Comparison of ENCODE assay signal across 16 cellular contexts in the genomic region with DNA sequence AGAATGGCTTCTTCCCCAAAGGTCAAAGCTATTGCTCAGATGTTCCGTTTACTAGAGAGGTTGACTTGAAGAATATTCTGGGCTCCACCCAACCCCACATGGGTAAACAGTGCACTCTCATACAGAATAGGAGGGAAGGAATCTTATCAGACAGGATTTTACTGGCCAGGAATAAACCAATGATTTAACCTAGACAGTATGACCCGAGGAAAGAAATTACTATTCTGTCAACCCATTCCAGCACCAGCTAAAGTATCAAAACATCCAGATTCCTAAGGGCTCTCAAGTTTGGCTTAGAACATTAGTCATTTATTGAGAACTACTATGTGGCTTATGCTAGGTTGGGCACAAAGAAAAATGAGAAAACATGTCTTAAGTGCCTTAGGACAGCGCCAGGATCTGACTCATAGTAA.
DNase-seq lines count a peak whose midpoint lies in the region; ATAC-seq and TF ChIP-seq lines count a peak whose summit lies in the region.
"Had no signal": no experiment of that assay in that cellular context is flagged by ENCODE, and none has a peak within 500 bp of the region (broad histone marks: within the 10 kb centered on the region; RNA-seq: fewer than 3 reads in every experiment).

No MANE protein-coding gene starts in this region.

- no peaks in the 10 kb centered on the region for H3K79me2 ChIP-seq in OCI-LY7 (ENCODE audit: insufficient read depth, low read depth, low read length)

- no peak overlapping the region for H3K4me2 ChIP-seq in OCI-LY7 (ENCODE audit: low read length)

- POLR2A ChIA-PET in OCI-LY7 (lab: Charles Lee): no interaction called here
- POLR2A ChIA-PET in activated CD4-positive, alpha-beta T cell treated with anti-CD3 and anti-CD28 coated beads for 36 hours (lab: Charles Lee): no interaction called here

- no peak for TF ChIP-seq CTCF in AG09319 (IDR thresholded peaks at IDR 0.05; ENCODE audit: low read depth, low read length)
- no peak for TF ChIP-seq CTCF in lower lobe of right lung (IDR thresholded peaks at IDR 0.05)
- TF ChIP-seq CTCF in OCI-LY7 (conservative IDR thresholded peaks at IDR 0.05; ENCODE audit: low read length): no peak

- H3K4me1 ChIP-seq in lower lobe of right lung: peaks cover 10% of the 10 kb centered on the region
- no peaks in the 10 kb centered on the region for H3K4me1 ChIP-seq in OCI-LY7 (ENCODE audit: insufficient read depth, low read length, poor library complexity, severe bottlenecking)
- H3K4me1 ChIP-seq: prostate gland, uterus had no signal

- no peak overlapping the region for H3K4me3 ChIP-seq in lower lobe of right lung
- no peak overlapping the region for H3K4me3 ChIP-seq in OCI-LY7 (ENCODE audit: low read depth, low read length, poor library complexity, severe bottlenecking)
- H3K4me3 ChIP-seq: GM12878, prostate gland, uterus had no signal

- H3K4me3 Mint-ChIP-seq in stimulated activated memory B cell treated with anti-CD40 and anti-IgM and Interleukin-4, amounts not matched to agents 10 μg/mL and 1 μg/mL and 100 μg/mL, for 72 hours: no peak overlapping the region
- no peak overlapping the region for H3K4me3 Mint-ChIP-seq in activated CD4-positive, alpha-beta T cell treated with anti-CD3 and anti-CD28 coated beads for 36 hours

- no peaks in the 10 kb centered on the region for H3K4me1 Mint-ChIP-seq in stimulated activated memory B cell treated with anti-CD40 and anti-IgM and Interleukin-4, amounts not matched to agents 10 μg/mL and 1 μg/mL and 100 μg/mL, for 72 hours
- no peaks in the 10 kb centered on the region for H3K4me1 Mint-ChIP-seq in activated CD4-positive, alpha-beta T cell treated with anti-CD3 and anti-CD28 coated beads for 36 hours

- H3K27ac ChIP-seq in lower lobe of right lung: no peak overlapping the region
- no peak overlapping the region for H3K27ac ChIP-seq in OCI-LY7 (ENCODE audit: low read depth, low read length, poor library complexity, severe bottlenecking)
- H3K27ac ChIP-seq: prostate gland, uterus had no signal

- no peaks in the 10 kb centered on the region for H3K36me3 ChIP-seq in lower lobe of right lung
- H3K36me3 ChIP-seq in OCI-LY7 (ENCODE audit: insufficient read depth, low read length): no peaks in the 10 kb centered on the region
- H3K36me3 ChIP-seq: prostate gland, uterus had no signal

- H3K27me3 ChIP-seq in lower lobe of right lung (ENCODE audit: low read depth): no peaks in the 10 kb centered on the region
- H3K27me3 ChIP-seq: uterus had no signal

- no TSS peak for BruUV-seq in OCI-LY7 (replicated peaks; lab: Mats Ljungman, UMichigan)

- H3K9me3 Mint-ChIP-seq in stimulated activated memory B cell treated with anti-CD40 and anti-IgM and Interleukin-4, amounts not matched to agents 10 μg/mL and 1 μg/mL and 100 μg/mL, for 72 hours: no peaks in the 10 kb centered on the region
- H3K9me3 Mint-ChIP-seq in activated CD4-positive, alpha-beta T cell treated with anti-CD3 and anti-CD28 coated beads for 36 hours (ENCODE audit: low read depth): peaks cover 2% of the 10 kb centered on the region

- intact Hi-C loops in lower lobe of right lung (cut with DNase I) (no loop called here), OCI-LY7 (cut with micrococcal nuclease; ENCODE audit: unreplicated experiment) (no loop called here)
- intact Hi-C loops in activated CD4-positive, alpha-beta T cell treated with anti-CD3 and anti-CD28 coated beads for 36 hours (cut with DNase I, micrococcal nuclease): no loop called here

- H2AFZ ChIP-seq in OCI-LY7 (ENCODE audit: low read length): no peak overlapping the region

- CTCF ChIA-PET in OCI-LY7 (lab: Charles Lee; ENCODE audit: unreplicated experiment): no interaction called here
- CTCF ChIA-PET in activated CD4-positive, alpha-beta T cell treated with anti-CD3 and anti-CD28 coated beads for 36 hours (lab: Charles Lee): no interaction called here

- H3K36me3 Mint-ChIP-seq in stimulated activated memory B cell treated with anti-CD40 and anti-IgM and Interleukin-4, amounts not matched to agents 10 μg/mL and 1 μg/mL and 100 μg/mL, for 72 hours: no peaks in the 10 kb centered on the region
- no peaks in the 10 kb centered on the region for H3K36me3 Mint-ChIP-seq in activated CD4-positive, alpha-beta T cell treated with anti-CD3 and anti-CD28 coated beads for 36 hours (ENCODE audit: low read depth)

- H3K27me3 Mint-ChIP-seq in stimulated activated memory B cell treated with anti-CD40 and anti-IgM and Interleukin-4, amounts not matched to agents 10 μg/mL and 1 μg/mL and 100 μg/mL, for 72 hours: peaks cover 14% of the 10 kb centered on the region
- H3K27me3 Mint-ChIP-seq in activated CD4-positive, alpha-beta T cell treated with anti-CD3 and anti-CD28 coated beads for 36 hours: no peaks in the 10 kb centered on the region

- H4K20me1 ChIP-seq in OCI-LY7 (ENCODE audit: insufficient read depth, low read length): no peaks in the 10 kb centered on the region

- ATAC-seq in esophagus mucosa: peak; percentile 93
- peak; percentile 63 to 72 for ATAC-seq in lower lobe of right lung
- no peak for ATAC-seq in stimulated activated memory B cell treated with anti-CD40 and anti-IgM and Interleukin-4, amounts not matched to agents 10 μg/mL and 1 μg/mL and 100 μg/mL, for 72 hours
- no peak for ATAC-seq in activated CD4-positive, alpha-beta T cell treated with anti-CD3 and anti-CD28 coated beads for 36 hours
- ATAC-seq: GM12878 had no signal

- no peaks in the 10 kb centered on the region for H3K9me2 ChIP-seq in OCI-LY7 (ENCODE audit: insufficient read depth, low read length)

- DNase-seq in AG09319 (ENCODE audit: extremely low read depth, low read depth) (peak; percentile 19), HT-29 (ENCODE audit: low spot score) (peak; percentile 13), lower lobe of right lung (no peak), OCI-LY7 (ENCODE audit: low spot score) (no peak), kidney glomerular epithelial cell (lab: John Stamatoyannopoulos, UW) (no peak)
- no peak for DNase-seq in activated CD4-positive, alpha-beta T cell treated with anti-CD3 and anti-CD28 coated beads for 36 hours
- DNase-seq: activated naive CD4-positive, alpha-beta T cell; DMS79; NCI-H187 treated with DMSO at 0.1 percent for 48 hours; NCI-H82; stimulated activated CD4-positive, alpha-beta T cell treated with anti-CD3 and anti-CD28 coated beads, Interleukin-2, amount 100 ng/mL, for 24 hours; uterus had no signal

- no peaks in the 10 kb centered on the region for H3K9me3 ChIP-seq in lower lobe of right lung
- no peaks in the 10 kb centered on the region for H3K9me3 ChIP-seq in OCI-LY7 (ENCODE audit: low read length)
- H3K9me3 ChIP-seq: prostate gland, uterus had no signal

- H3K27ac Mint-ChIP-seq in stimulated activated memory B cell treated with anti-CD40 and anti-IgM and Interleukin-4, amounts not matched to agents 10 μg/mL and 1 μg/mL and 100 μg/mL, for 72 hours: no peak overlapping the region
- H3K27ac Mint-ChIP-seq in activated CD4-positive, alpha-beta T cell treated with anti-CD3 and anti-CD28 coated beads for 36 hours: no peak overlapping the region

Comparison
In these comparisons a context has a peak if more than half of its experiments do, and no peak if none do; other contexts are left out.
1. DNase-seq: peak in AG09319 (single experiment) and HT-29 (single experiment); none in lower lobe of right lung (single experiment), OCI-LY7 (single experiment), kidney glomerular epithelial cell (single experiment) and activated CD4-positive, alpha-beta T cell treated with anti-CD3 and anti-CD28 coated beads for 36 hours (single experiment).
2. ATAC-seq: peak in esophagus mucosa (single experiment) and lower lobe of right lung (2 of 2); none in stimulated activated memory B cell treated with anti-CD40 and anti-IgM and Interleukin-4, amounts not matched to agents 10 μg/mL and 1 μg/mL and 100 μg/mL, for 72 hours (single experiment) and activated CD4-positive, alpha-beta T cell treated with anti-CD3 and anti-CD28 coated beads for 36 hours (single experiment).